In genomic region chr4:142696334-142697122, GRCh38 we compare ENCODE assay signal across 14 cellular contexts.
DNase-seq lines count a peak whose midpoint lies in the region; ATAC-seq, FAIRE-seq and TF ChIP-seq lines count a peak whose summit lies in the region.
"Had no signal": no experiment of that assay in that cellular context is flagged by ENCODE, and none has a peak within 500 bp of the region (broad histone marks: within the 10 kb centered on the region; RNA-seq: fewer than 3 reads in every experiment).

No MANE protein-coding gene starts in this region.

- no peaks in the 10 kb centered on the region for H3K27me3 Mint-ChIP-seq in activated CD4-positive, alpha-beta T cell treated with anti-CD3 and anti-CD28 coated beads, Interleukin-2, amount 10 ng/mL, durations not matched to agents 24 days and 14 days

- H3K4me1 ChIP-seq in spleen = no peaks in the 10 kb centered on the region
- H3K4me1 ChIP-seq: pancreas, uterus had no signal

- H3K27me3 ChIP-seq in spleen (replicated peaks in 1 of 7) = no peaks in the 10 kb centered on the region
- H3K27me3 ChIP-seq: dorsolateral prefrontal cortex, pancreas, uterus had no signal

- H3K4me3 Mint-ChIP-seq in activated CD4-positive, alpha-beta T cell treated with anti-CD3 and anti-CD28 coated beads, Interleukin-2, amount 10 ng/mL, durations not matched to agents 24 days and 14 days = peak overlapping the region; percentile 26

- H3K27ac Mint-ChIP-seq in activated CD4-positive, alpha-beta T cell treated with anti-CD3 and anti-CD28 coated beads, Interleukin-2, amount 10 ng/mL, durations not matched to agents 24 days and 14 days = peak overlapping the region; percentile 79
- peak overlapping the region; percentile 83 to 87 for H3K27ac Mint-ChIP-seq in activated naive CD4-positive, alpha-beta T cell treated with anti-CD3 and anti-CD28 coated beads, Interleukin-2, amount 50 U/mL, for 72 hours

- intact Hi-C loops in activated CD4-positive, alpha-beta T cell treated with anti-CD3 and anti-CD28 coated beads, Interleukin-2, amount 10 ng/mL, durations not matched to agents 24 days and 14 days (cut with micrococcal nuclease) = loop anchor here (5.0 kb wide), 3 partner anchors 121 to 344 kb away; no protein-coding TSS in a partner anchor
- intact Hi-C loops in spleen (cut with DNase I; ENCODE audit: low total_unique reads) = no loop called here

- TF ChIP-seq CTCF in spleen (IDR thresholded peaks at IDR 0.05 in 8 of 11, conservative IDR thresholded peaks at IDR 0.05 in 3 of 11) = no peak

- TF ChIP-seq POLR2A in spleen (IDR thresholded peaks at IDR 0.05) = no peak
- TF ChIP-seq POLR2A in GM12891 (IDR thresholded peaks at IDR 0.05; ENCODE audit: low read depth, low read length) = no peak

- no peaks in the 10 kb centered on the region for H3K36me3 ChIP-seq in spleen
- H3K36me3 ChIP-seq: pancreas, uterus had no signal

- H3K4me3 ChIP-seq in spleen = no peak overlapping the region
- H3K4me3 ChIP-seq: dorsolateral prefrontal cortex, pancreas, uterus had no signal

- H3K9me3 Mint-ChIP-seq in activated CD4-positive, alpha-beta T cell treated with anti-CD3 and anti-CD28 coated beads, Interleukin-2, amount 10 ng/mL, durations not matched to agents 24 days and 14 days = peaks cover 14% of the 10 kb centered on the region
- H3K9me3 Mint-ChIP-seq in activated naive CD4-positive, alpha-beta T cell treated with anti-CD3 and anti-CD28 coated beads, Interleukin-2, amount 50 U/mL, for 72 hours = peaks cover 0 to 7% of the 10 kb centered on the region in 2 donors

- H3K27ac ChIP-seq in spleen = peak overlapping the region in 5 of 8 donors; percentile 29 to 79 (median 42)
- H3K27ac ChIP-seq: dorsolateral prefrontal cortex, pancreas, uterus had no signal

- DNase-seq in activated CD4-positive, alpha-beta T cell treated with anti-CD3 and anti-CD28 coated beads, Interleukin-2, amount 10 ng/mL, durations not matched to agents 24 days and 14 days = peak; percentile 71
- no peak for DNase-seq in activated CD4-positive, alpha-beta T cell treated with anti-CD3 and anti-CD28 coated beads for 48 hours
- DNase-seq in NCI-H69 (lab: John Stamatoyannopoulos, UW) (peak; percentile 39), spleen (no peak), SKM-1 (lab: John Stamatoyannopoulos, UW; ENCODE audit: unreplicated experiment) (no peak), GM12891 (ENCODE audit: insufficient read length, low spot score) (no peak), HT-29 (ENCODE audit: low spot score) (no peak)
- DNase-seq in activated naive CD4-positive, alpha-beta T cell treated with anti-CD3 and anti-CD28 coated beads, Interleukin-2, amount 50 U/mL, for 72 hours (ENCODE audit: low spot score in 2 of 2) = no peak
- DNase-seq: amygdala; dorsolateral prefrontal cortex; pancreas; stimulated activated CD8-positive, alpha-beta memory T cell treated with anti-CD3 and anti-CD28 coated beads, Interleukin-4, amount 100 ng/mL, for 48 hours; uterus had no signal

- peaks cover 10% of the 10 kb centered on the region for H3K36me3 Mint-ChIP-seq in activated CD4-positive, alpha-beta T cell treated with anti-CD3 and anti-CD28 coated beads, Interleukin-2, amount 10 ng/mL, durations not matched to agents 24 days and 14 days (ENCODE audit: low read depth)
- peaks cover 6 to 13% of the 10 kb centered on the region in 2 donors for H3K36me3 Mint-ChIP-seq in activated naive CD4-positive, alpha-beta T cell treated with anti-CD3 and anti-CD28 coated beads, Interleukin-2, amount 50 U/mL, for 72 hours

- no peaks in the 10 kb centered on the region for H3K9me3 ChIP-seq in spleen
- H3K9me3 ChIP-seq: pancreas, uterus had no signal

- no peak for FAIRE-seq in GM12891 (lab: Jason Lieb, UNC)
- FAIRE-seq: H1, pancreas had no signal

- WGBS in spleen, 5 donors = 33 to 46% (median 34%) methylated on average over 3 of the region's 3 CpGs

- ATAC-seq in activated naive CD4-positive, alpha-beta T cell treated with anti-CD3 and anti-CD28 coated beads, Interleukin-2, amount 50 U/mL, for 72 hours = peak; percentile 59 to 72
- ATAC-seq: pancreas had no signal

- peaks cover 48% of the 10 kb centered on the region for H3K4me1 Mint-ChIP-seq in activated CD4-positive, alpha-beta T cell treated with anti-CD3 and anti-CD28 coated beads, Interleukin-2, amount 10 ng/mL, durations not matched to agents 24 days and 14 days

TF ChIP-seq in GM12891, 5 proteins besides CTCF, POLR2A, EP300 and RAD21:
- TF ChIP-seq TAF1 (IDR thresholded peaks at IDR 0.05; ENCODE audit: low read depth, low read length) (no peak), POLR2AphosphoS5 (IDR thresholded peaks at IDR 0.05; ENCODE audit: low read depth, low read length) (no peak), PAX5 (IDR thresholded peaks at IDR 0.05; ENCODE audit: insufficient read depth, low read length, severe bottlenecking) (no peak), POU2F2 (IDR thresholded peaks at IDR 0.05; ENCODE audit: low read depth, low read length) (no peak), SPI1 (IDR thresholded peaks at IDR 0.05; ENCODE audit: low read depth, low read length) (no peak)

Comparison
In these comparisons a context has a peak if more than half of its experiments do, and no peak if none do; other contexts are left out.
1. DNase-seq: peak in activated CD4-positive, alpha-beta T cell treated with anti-CD3 and anti-CD28 coated beads, Interleukin-2, amount 10 ng/mL, durations not matched to agents 24 days and 14 days (single experiment) and NCI-H69 (single experiment); none in activated CD4-positive, alpha-beta T cell treated with anti-CD3 and anti-CD28 coated beads for 48 hours (single experiment), activated naive CD4-positive, alpha-beta T cell treated with anti-CD3 and anti-CD28 coated beads, Interleukin-2, amount 50 U/mL, for 72 hours (0 of 2), spleen (single experiment), SKM-1 (single experiment), GM12891 (single experiment) and HT-29 (single experiment).